Comparison of ENCODE assay signal across 8 cellular contexts in genomic region chr9:132354645-132355355, GRCh38. TPM values are rescaled to one million over a fixed set of nuclear protein-coding genes. Genes with fewer than 3 reads are reported as not detected.
DNase-seq lines count a peak whose midpoint lies in the region; ATAC-seq and TF ChIP-seq lines count a peak whose summit lies in the region.

TSS of gene SETX (minus strand) at chr9:132354986. CDS start at chr9:132349428, 5,558 bp downstream.

- no peaks in the 10 kb centered on the region for H3K9me2 ChIP-seq in PC-3 (replicated peaks; ENCODE audit: low read length)

- no peaks in the 10 kb centered on the region for H3K9me3 ChIP-seq in PC-3 (ENCODE audit: low read length)
- H3K9me3 ChIP-seq in mucosa of descending colon: no peaks in the 10 kb centered on the region

- H3K79me2 ChIP-seq in PC-3 (ENCODE audit: low read length): peaks cover 37% of the 10 kb centered on the region

- peaks cover 22% of the 10 kb centered on the region; the same call in 1 of the 2 replicates for H3K36me3 ChIP-seq in PC-3 (ENCODE audit: low read depth, low read length)
- peaks cover 4% of the 10 kb centered on the region for H3K36me3 ChIP-seq in mucosa of descending colon (ENCODE audit: low read depth)

- H3K4me2 ChIP-seq in PC-3 (ENCODE audit: low read length): peak within 1 kb of the TSS; percentile 95

- peaks cover 16% of the 10 kb centered on the region; the same call in 1 of the 2 replicates for H3K4me1 ChIP-seq in PC-3 (ENCODE audit: insufficient read depth, low read length)
- peaks cover 28% of the 10 kb centered on the region for H3K4me1 ChIP-seq in mucosa of descending colon (ENCODE audit: low read depth)

- H3K27ac ChIP-seq in PC-3 (ENCODE audit: low read length): peak within 1 kb of the TSS; percentile 48
- peak within 1 kb of the TSS; percentile 90 for H3K27ac ChIP-seq in epithelial cell of prostate

- H3K4me3 ChIP-seq in Jurkat, Clone E6-1 (ENCODE audit: low read length): peak within 1 kb of the TSS; percentile 87
- peak within 1 kb of the TSS; percentile 89 for H3K4me3 ChIP-seq in PC-3 (ENCODE audit: low read length)
- H3K4me3 ChIP-seq in mucosa of descending colon: peak within 1 kb of the TSS; percentile 97

- intact Hi-C loops in PC-3 (cut with micrococcal nuclease) (no loop called here), mucosa of descending colon (cut with DNase I, micrococcal nuclease) (no loop called here)

- H2AFZ ChIP-seq in PC-3 (ENCODE audit: low read length): peak within 1 kb of the TSS; percentile 86

- BruUV-seq in PC-3 (replicated peaks; lab: Mats Ljungman, UMichigan): no TSS peak

- POLR2A ChIA-PET in PC-3 (lab: Charles Lee; ENCODE audit: unreplicated experiment): interaction anchor here (0.7 kb wide), 1 partner anchor 41 kb away, joined by 3 read pairs; no protein-coding TSS in a partner anchor

- no peaks in the 10 kb centered on the region for H3F3A ChIP-seq in PC-3 (ENCODE audit: low read length, unreplicated experiment)

- H3K9ac ChIP-seq in PC-3 (ENCODE audit: low read length): peak within 1 kb of the TSS; percentile 96

- no peaks in the 10 kb centered on the region for H4K20me1 ChIP-seq in PC-3 (ENCODE audit: low read length)

- H3K27me3 ChIP-seq in PC-3 (ENCODE audit: low read length): no peaks in the 10 kb centered on the region

- CTCF ChIA-PET in PC-3 (lab: Charles Lee): interaction anchor here (0.9 kb wide), 1 partner anchor 414 kb away, joined by 3 read pairs; no protein-coding TSS in a partner anchor

- DNase-seq in DMS53 (lab: John Stamatoyannopoulos, UW): peak; percentile 99
- peak; percentile 88 for DNase-seq in Jurkat, Clone E6-1 (ENCODE audit: low read depth, low spot score)
- DNase-seq in PC-3: peak; percentile 96
- peak; percentile 99 for DNase-seq in activated T-cell treated with anti-CD3 and anti-CD28 coated beads for 48 hours (ENCODE audit: low read depth)
- peak; percentile 69 for DNase-seq in epithelial cell of prostate (ENCODE audit: low read depth, low spot score)
- peak; percentile 98 for DNase-seq in mucosa of descending colon
- DNase-seq in stimulated activated CD8-positive, alpha-beta memory T cell treated with anti-CD3 and anti-CD28 coated beads, Interleukin-4, amount 100 ng/mL, for 1 hour (ENCODE audit: low read depth in 2 of 2, low spot score in 1 of 2): peak; percentile 90

- ATAC-seq in GM21717 (IDR thresholded peaks at IDR 0.05; ENCODE audit: unreplicated experiment) (peak; percentile 72), PC-3 (peak; percentile 95), mucosa of descending colon (peak; percentile 98)

- no peak for TF ChIP-seq CTCF in PC-3 (conservative IDR thresholded peaks at IDR 0.05; ENCODE audit: low read depth, low read length)
- peak; percentile 11 for TF ChIP-seq CTCF in mucosa of descending colon (IDR thresholded peaks at IDR 0.05)

RNA-seq across cellular contexts. Expression of gene SETX, which starts in this region (rescaled TPM):
- 21.6 TPM for polyA plus RNA-seq in Jurkat, Clone E6-1 (2012; ENCODE audit: insufficient read depth, insufficient read length)
- 21.0 and 22.7 TPM in 2 replicates for total RNA-seq in PC-3 (2014; rRNA removed)
- total RNA-seq in mucosa of descending colon: 10 to 100 TPM; 35.4 to 54.2 (median 38.7) TPM

Comparison
In these comparisons a context has a peak if more than half of its experiments do, and no peak if none do; other contexts are left out.
1. Peak in every context shown above with its lines: DNase-seq, ATAC-seq, H3K4me3 ChIP-seq and H3K27ac ChIP-seq.